Comparison of ENCODE assay signal across 8 cellular contexts in genomic region chrX:129653985-129654651, GRCh38. TPM values are rescaled to one million over a fixed set of nuclear protein-coding genes. Genes with fewer than 3 reads are reported as not detected.
DNase-seq lines count a peak whose midpoint lies in the region; ATAC-seq and TF ChIP-seq lines count a peak whose summit lies in the region.

No MANE protein-coding gene starts in this region.

- H3K14ac ChIP-seq in mesenchymal stem cell (ENCODE audit: low read length in 2 of 2), result peak overlapping the region in 1 of 2 experiments; percentile 68

- H2BK12ac ChIP-seq in mesenchymal stem cell (ENCODE audit: low read length in 2 of 2), result peak overlapping the region in 1 of 2 experiments; percentile 6

- no peak overlapping the region for H4K91ac ChIP-seq in mesenchymal stem cell (ENCODE audit: low read length)

- TF ChIP-seq POLR2A in upper lobe of left lung (IDR thresholded peaks at IDR 0.05), result no peak

- H3K9me3 Mint-ChIP-seq in chondrocyte (ENCODE audit: low read depth), result peaks cover 2% of the 10 kb centered on the region

- peak overlapping the region; percentile 63 for H3K4me3 Mint-ChIP-seq in chondrocyte (ENCODE audit: unreplicated experiment)

- peak overlapping the region; percentile 93 for H3K4me2 ChIP-seq in DND-41 (ENCODE audit: insufficient read depth, low read length)
- H3K4me2 ChIP-seq in OCI-LY3 (ENCODE audit: low read length), result peak overlapping the region; percentile 93
- peak overlapping the region; percentile 61 for H3K4me2 ChIP-seq in mesenchymal stem cell (ENCODE audit: low read length, poor library complexity, severe bottlenecking)

- TF ChIP-seq EP300 in upper lobe of left lung (IDR thresholded peaks at IDR 0.05), result no peak

- H2BK5ac ChIP-seq in mesenchymal stem cell (ENCODE audit: low read depth, low read length, poor library complexity, severe bottlenecking), result no peak overlapping the region

- H2BK15ac ChIP-seq in mesenchymal stem cell (ENCODE audit: low read depth, poor library complexity, severe bottlenecking), result no peak overlapping the region

- DNase-seq in DND-41, result peak; percentile 38
- no peak for DNase-seq in chondrocyte (ENCODE audit: low spot score)
- peak; percentile 28 for DNase-seq in mesenchymal stem cell
- peak in 1 of 2 donors; percentile 86 for DNase-seq in upper lobe of left lung

- peaks cover 7% of the 10 kb centered on the region for H3K4me1 Mint-ChIP-seq in chondrocyte (ENCODE audit: low read depth)

- no peak overlapping the region for H2AK5ac ChIP-seq in mesenchymal stem cell (ENCODE audit: low read length, severe bottlenecking)

- no peaks in the 10 kb centered on the region for H3K27me3 ChIP-seq in DND-41 (ENCODE audit: insufficient read depth, low read length, poor library complexity)
- H3K27me3 ChIP-seq in OCI-LY3 (ENCODE audit: low read depth, low read length), result peaks cover 12% of the 10 kb centered on the region
- H3K27me3 ChIP-seq in mesenchymal stem cell (ENCODE audit: control insufficient read depth in 1 of 2, insufficient read depth in 1 of 2, low read length in 2 of 2), result peaks cover 30 to 51% of the 10 kb centered on the region in 2 experiments
- no peaks in the 10 kb centered on the region for H3K27me3 ChIP-seq in upper lobe of left lung

- H3K27ac ChIP-seq in DND-41 (ENCODE audit: low read length) (peak overlapping the region; percentile 69), OCI-LY3 (ENCODE audit: low read length) (no peak overlapping the region), mesenchymal stem cell (ENCODE audit: low read length, poor library complexity, severe bottlenecking) (no peak overlapping the region), upper lobe of left lung (no peak overlapping the region)

- no peaks in the 10 kb centered on the region for H3K79me1 ChIP-seq in mesenchymal stem cell (replicated peaks; ENCODE audit: low read length, poor library complexity, severe bottlenecking)

- H3K9me3 ChIP-seq in DND-41 (ENCODE audit: insufficient read depth, low read length, severe bottlenecking) (no peaks in the 10 kb centered on the region), OCI-LY3 (ENCODE audit: insufficient read depth, low read length) (no peaks in the 10 kb centered on the region), mesenchymal stem cell (ENCODE audit: control insufficient read depth, low read length) (no peaks in the 10 kb centered on the region), upper lobe of left lung (no peaks in the 10 kb centered on the region)

- no peak overlapping the region for H3K27ac Mint-ChIP-seq in chondrocyte (ENCODE audit: unreplicated experiment)

- H3K4me3 ChIP-seq in DND-41 (ENCODE audit: low read depth in 1 of 2, low read length in 2 of 2) (peak overlapping the region; percentile 30 to 64; a peak in 3 of 4 replicates), OCI-LY3 (ENCODE audit: low read length) (peak overlapping the region; percentile 80), mesenchymal stem cell (ENCODE audit: insufficient read depth in 1 of 2, low read depth in 1 of 2, low read length in 2 of 2) (peak overlapping the region; percentile 55 to 81), upper lobe of left lung (peak overlapping the region; percentile 32 to 54 (median 46))

- no peak for TF ChIP-seq CTCF in DND-41 (IDR thresholded peaks at IDR 0.05; ENCODE audit: borderline replicate concordance, extremely low read depth, low read length, poor library complexity, severe bottlenecking)
- TF ChIP-seq CTCF in OCI-LY3 (IDR thresholded peaks at IDR 0.05; ENCODE audit: low read depth, low read length), result no peak
- TF ChIP-seq CTCF in chondrocyte (IDR thresholded peaks at IDR 0.05), result no peak
- TF ChIP-seq CTCF in upper lobe of left lung (IDR thresholded peaks at IDR 0.05), result no peak

- no peaks in the 10 kb centered on the region; the same call in 1 of the 2 replicates for H3K36me3 ChIP-seq in DND-41 (ENCODE audit: insufficient read depth, low read length)
- H3K36me3 ChIP-seq in OCI-LY3 (replicated peaks; ENCODE audit: low read depth, low read length), result no peaks in the 10 kb centered on the region
- H3K36me3 ChIP-seq in mesenchymal stem cell (ENCODE audit: control insufficient read depth in 1 of 2, insufficient read depth in 2 of 2, low read depth in 1 of 2, low read length in 2 of 2), result no peaks in the 10 kb centered on the region
- no peaks in the 10 kb centered on the region for H3K36me3 ChIP-seq in upper lobe of left lung

- H3K18ac ChIP-seq in mesenchymal stem cell (ENCODE audit: low read depth in 1 of 2, low read length in 2 of 2), result peak overlapping the region; percentile 62 to 76

- no peaks in the 10 kb centered on the region for H4K20me1 ChIP-seq in DND-41 (ENCODE audit: insufficient read depth, low read length)
- H4K20me1 ChIP-seq in OCI-LY3 (ENCODE audit: insufficient read depth, low read length), result no peaks in the 10 kb centered on the region

- H2BK120ac ChIP-seq in mesenchymal stem cell (ENCODE audit: low read depth, low read length), result no peak overlapping the region

- peaks cover 16% of the 10 kb centered on the region for H3K27me3 Mint-ChIP-seq in chondrocyte (ENCODE audit: low read depth)

- ATAC-seq in DND-41 (ENCODE audit: insufficient read depth, low read depth), result peak; percentile 67
- peak; percentile 62 for ATAC-seq in GM21447 (IDR thresholded peaks at IDR 0.05; ENCODE audit: unreplicated experiment)
- peak in 1 of 2 donors; percentile 81 for ATAC-seq in upper lobe of left lung (ENCODE audit: low FRiP score in 2 of 2)
- no peak for ATAC-seq in HG03439 (IDR thresholded peaks at IDR 0.05; ENCODE audit: unreplicated experiment)
- no peak for ATAC-seq in HG03565 (IDR thresholded peaks at IDR 0.05; ENCODE audit: unreplicated experiment)

- H3K9ac ChIP-seq in DND-41 (ENCODE audit: low read depth, low read length), result peak overlapping the region; percentile 75
- H3K9ac ChIP-seq in OCI-LY3 (ENCODE audit: low read length), result peak overlapping the region; percentile 16; the same call in 1 of the 2 replicates
- H3K9ac ChIP-seq in mesenchymal stem cell (ENCODE audit: low read length), result peak overlapping the region; percentile 58

- peaks cover 13% of the 10 kb centered on the region for H3K79me2 ChIP-seq in DND-41 (ENCODE audit: insufficient read depth, low read length)
- no peaks in the 10 kb centered on the region for H3K79me2 ChIP-seq in OCI-LY3 (ENCODE audit: low read length)

- no peak overlapping the region for H3K23ac ChIP-seq in mesenchymal stem cell (ENCODE audit: low read length in 2 of 2)

- H3K4me1 ChIP-seq in DND-41 (ENCODE audit: insufficient read depth, low read length), result peaks cover 57% of the 10 kb centered on the region
- peaks cover 6% of the 10 kb centered on the region; the same call in 1 of the 2 replicates for H3K4me1 ChIP-seq in OCI-LY3 (ENCODE audit: low read length)
- H3K4me1 ChIP-seq in mesenchymal stem cell (ENCODE audit: control insufficient read depth, insufficient read depth, low read depth, low read length), result peaks cover 16% of the 10 kb centered on the region
- peaks cover 0 to 22% (median 10%) of the 10 kb centered on the region in 4 donors for H3K4me1 ChIP-seq in upper lobe of left lung

- no peak overlapping the region for H4K8ac ChIP-seq in mesenchymal stem cell (ENCODE audit: low read length)

- no peaks in the 10 kb centered on the region for H3K36me3 Mint-ChIP-seq in chondrocyte (ENCODE audit: low read depth)

- peak overlapping the region; percentile 71 for H2AFZ ChIP-seq in DND-41 (ENCODE audit: low read depth, low read length)
- H2AFZ ChIP-seq in OCI-LY3 (ENCODE audit: low read depth, low read length), result no peak overlapping the region; the same call in 1 of the 2 replicates
- H2AFZ ChIP-seq in mesenchymal stem cell (ENCODE audit: low read depth, low read length), result no peak overlapping the region

- WGBS in mesenchymal stem cell, result under 1% methylated on average over 22 of the region's 57 CpGs
- WGBS in upper lobe of left lung, 2 donors, result 45% methylated on average over 20 of the region's 57 CpGs; no CpG with 5 or more reads in 1 of the 2 donors

- no peak overlapping the region for H3K4ac ChIP-seq in mesenchymal stem cell (ENCODE audit: low read depth in 1 of 2, low read length in 2 of 2)

RNA-seq across cellular contexts. Expression of gene APLN, which starts 0.6 kb away (rescaled TPM):
- total RNA-seq in chondrocyte (0.19 to 1.3 TPM (median 1.1 TPM) in 3 replicates), upper lobe of left lung (10 to 100 TPM in 1 of 6 donors, 1 to 10 TPM in 3, under 1 TPM in 1, not detected in 1; 0.49 to 14.2 (median 1.7) TPM)
- polyA plus RNA-seq in mesenchymal stem cell (2013, experiment 1 of 2), result 3.0 TPM
- polyA plus RNA-seq in mesenchymal stem cell (2013, experiment 2 of 2), result 2.9 TPM

Comparison
In these comparisons a context has a peak if more than half of its experiments do, and no peak if none do; other contexts are left out.
1. ATAC-seq: peak in DND-41 (single experiment) and GM21447 (single experiment); none in HG03439 (single experiment) and HG03565 (single experiment).
2. H3K9ac ChIP-seq: peak in every context shown above with its lines; median percentile 75 in DND-41; 58 in mesenchymal stem cell; 16 in OCI-LY3.
3. Peak in every context shown above with its lines, with median percentiles within 50 percentile points of each other: H3K4me2 ChIP-seq and H3K4me3 ChIP-seq.